ENCODE assay signal across 12 cellular contexts in genomic region chr15:85463273-85463937, GRCh38.
DNase-seq lines count a peak whose midpoint lies in the region; ATAC-seq and TF ChIP-seq lines count a peak whose summit lies in the region.
"Had no signal": no experiment of that assay in that cellular context is flagged by ENCODE, and none has a peak within 500 bp of the region (broad histone marks: within the 10 kb centered on the region; RNA-seq: fewer than 3 reads in every experiment).

No MANE protein-coding gene starts in this region.

- H3K4me3 ChIP-seq in SU-DHL-6 (ENCODE audit: insufficient read depth, low read length, poor library complexity, severe bottlenecking) (no peak overlapping the region), heart right ventricle (no peak overlapping the region), prostate gland (no peak overlapping the region)

- H3K27ac ChIP-seq in SU-DHL-6 (ENCODE audit: low read depth, low read length) (peak overlapping the region; percentile 84), heart right ventricle (peak overlapping the region in 8 of 10 donors; percentile 13 to 54 (median 36)), prostate gland (no peak overlapping the region)
- H3K27ac ChIP-seq: foreskin keratinocyte had no signal

- H3K4me3 Mint-ChIP-seq in activated T-cell treated with anti-CD3 and anti-CD28 coated beads, Interleukin-2, amount 50 U/mL, for 24 hours, result no peak overlapping the region
- H3K4me3 Mint-ChIP-seq in stimulated activated effector memory CD8-positive, alpha-beta T cell treated with anti-CD3 and anti-CD28 coated beads, Interleukin-12 subunit alpha, Interleukin-12 subunit beta, amount 100 ng/mL, for 72 hours, result no peak overlapping the region

- no peaks in the 10 kb centered on the region for H4K20me1 ChIP-seq in SU-DHL-6 (ENCODE audit: low read depth, low read length)

- H3K27me3 ChIP-seq in SU-DHL-6 (ENCODE audit: low read length), result no peaks in the 10 kb centered on the region
- no peaks in the 10 kb centered on the region for H3K27me3 ChIP-seq in heart right ventricle
- H3K27me3 ChIP-seq in prostate gland (replicated peaks; ENCODE audit: insufficient read depth), result no peaks in the 10 kb centered on the region
- H3K27me3 ChIP-seq: foreskin keratinocyte had no signal

- H3K9me3 Mint-ChIP-seq in activated T-cell treated with anti-CD3 and anti-CD28 coated beads, Interleukin-2, amount 50 U/mL, for 24 hours, result no peaks in the 10 kb centered on the region
- no peaks in the 10 kb centered on the region for H3K9me3 Mint-ChIP-seq in stimulated activated effector memory CD8-positive, alpha-beta T cell treated with anti-CD3 and anti-CD28 coated beads, Interleukin-12 subunit alpha, Interleukin-12 subunit beta, amount 100 ng/mL, for 72 hours

- H3K27ac Mint-ChIP-seq in activated T-cell treated with anti-CD3 and anti-CD28 coated beads, Interleukin-2, amount 50 U/mL, for 24 hours, result peak overlapping the region; percentile 26
- H3K27ac Mint-ChIP-seq in stimulated activated effector memory CD8-positive, alpha-beta T cell treated with anti-CD3 and anti-CD28 coated beads, Interleukin-12 subunit alpha, Interleukin-12 subunit beta, amount 100 ng/mL, for 72 hours, result peak overlapping the region; percentile 51

- no peak for DNase-seq in activated T-cell treated with anti-CD3 and anti-CD28 coated beads, Interleukin-2, amount 50 U/mL, for 24 hours
- DNase-seq in activated T-cell treated with anti-CD3 and anti-CD28 coated beads for 4 hours, result no peak
- no peak for DNase-seq in heart right ventricle
- no peak for DNase-seq in stimulated activated effector memory CD8-positive, alpha-beta T cell treated with anti-CD3 and anti-CD28 coated beads, Interleukin-12 subunit alpha, Interleukin-12 subunit beta, amount 100 ng/mL, for 72 hours (ENCODE audit: low spot score in 2 of 2)
- no peak for DNase-seq in prostate gland (ENCODE audit: low spot score)
- no peak for DNase-seq in CD1c-positive myeloid dendritic cell (ENCODE audit: extremely low spot score)
- DNase-seq: effector CD8-positive, alpha-beta T cell; foreskin keratinocyte; naive thymus-derived CD4-positive, alpha-beta T cell had no signal

- peak overlapping the region; percentile 48 for H3K4me2 ChIP-seq in SU-DHL-6 (ENCODE audit: low read depth, low read length, poor library complexity, severe bottlenecking)

- ATAC-seq in heart right ventricle, result peak in 2 of 8 donors; percentile 5 to 11
- no peak for ATAC-seq in stimulated activated effector memory CD8-positive, alpha-beta T cell treated with anti-CD3 and anti-CD28 coated beads, Interleukin-12 subunit alpha, Interleukin-12 subunit beta, amount 100 ng/mL, for 72 hours
- ATAC-seq in HG02973 (IDR thresholded peaks at IDR 0.05; ENCODE audit: unreplicated experiment), result no peak
- ATAC-seq: foreskin keratinocyte; HepG2; naive thymus-derived CD4-positive, alpha-beta T cell had no signal

- no peaks in the 10 kb centered on the region for H3K27me3 Mint-ChIP-seq in activated T-cell treated with anti-CD3 and anti-CD28 coated beads, Interleukin-2, amount 50 U/mL, for 24 hours
- H3K27me3 Mint-ChIP-seq: naive thymus-derived CD4-positive, alpha-beta T cell had no signal

- H3K36me3 ChIP-seq in SU-DHL-6 (ENCODE audit: low read length) (no peaks in the 10 kb centered on the region), heart right ventricle (no peaks in the 10 kb centered on the region), prostate gland (no peaks in the 10 kb centered on the region)

- H3K9me2 ChIP-seq in SU-DHL-6 (replicated peaks; ENCODE audit: insufficient read depth, low read length), result no peaks in the 10 kb centered on the region

- TF ChIP-seq POLR2A in prostate gland (IDR thresholded peaks at IDR 0.05), result no peak

- intact Hi-C loops in heart right ventricle (cut with DNase I), result no loop called here
- intact Hi-C loops in prostate gland (cut with DNase I), result no loop called here

- peaks cover 87% of the 10 kb centered on the region for H3K79me2 ChIP-seq in SU-DHL-6 (ENCODE audit: insufficient read depth, low read length)

- no peak for TF ChIP-seq CTCF in SU-DHL-6 (IDR thresholded peaks at IDR 0.05; ENCODE audit: insufficient read depth, low read length, poor library complexity, severe bottlenecking)
- TF ChIP-seq CTCF in heart right ventricle (IDR thresholded peaks at IDR 0.05), result no peak
- TF ChIP-seq CTCF in prostate gland (IDR thresholded peaks at IDR 0.05), result no peak

- H3F3A ChIP-seq in SU-DHL-6 (ENCODE audit: insufficient read depth), result peaks cover 66% of the 10 kb centered on the region

- H3K4me1 Mint-ChIP-seq in activated T-cell treated with anti-CD3 and anti-CD28 coated beads, Interleukin-2, amount 50 U/mL, for 24 hours (ENCODE audit: low read depth), result peaks cover 60% of the 10 kb centered on the region
- H3K4me1 Mint-ChIP-seq in stimulated activated effector memory CD8-positive, alpha-beta T cell treated with anti-CD3 and anti-CD28 coated beads, Interleukin-12 subunit alpha, Interleukin-12 subunit beta, amount 100 ng/mL, for 72 hours, result peaks cover 59% of the 10 kb centered on the region

- peaks cover 3 to 72% (median 32%) of the 10 kb centered on the region in 9 donors for H3K4me1 ChIP-seq in heart right ventricle
- H3K4me1 ChIP-seq in prostate gland (replicated peaks), result peaks cover 4% of the 10 kb centered on the region

- H3K36me3 Mint-ChIP-seq in activated T-cell treated with anti-CD3 and anti-CD28 coated beads, Interleukin-2, amount 50 U/mL, for 24 hours (ENCODE audit: low read depth), result peaks cover 9% of the 10 kb centered on the region
- peaks cover 11% of the 10 kb centered on the region for H3K36me3 Mint-ChIP-seq in stimulated activated effector memory CD8-positive, alpha-beta T cell treated with anti-CD3 and anti-CD28 coated beads, Interleukin-12 subunit alpha, Interleukin-12 subunit beta, amount 100 ng/mL, for 72 hours

- H3K9ac ChIP-seq in SU-DHL-6 (ENCODE audit: low read length), result peak overlapping the region; percentile 24

- WGBS in heart right ventricle, 2 donors, result 76 to 78% methylated on average over 4 of the region's 4 CpGs
- 87% methylated on average over 4 of the region's 4 CpGs for WGBS in prostate gland

- H3K9me3 ChIP-seq in SU-DHL-6 (ENCODE audit: insufficient read depth, low read length), result no peaks in the 10 kb centered on the region
- no peaks in the 10 kb centered on the region for H3K9me3 ChIP-seq in heart right ventricle
- H3K9me3 ChIP-seq in prostate gland, result no peaks in the 10 kb centered on the region

- no peak overlapping the region for H2AFZ ChIP-seq in SU-DHL-6 (ENCODE audit: low read depth, low read length, severe bottlenecking)

Comparison
In these comparisons a context has a peak if more than half of its experiments do, and no peak if none do; other contexts are left out.
1. H3K27ac ChIP-seq: peak in SU-DHL-6 (single experiment) and heart right ventricle (8 of 10); none in prostate gland (0 of 2).